In the genomic region with DNA sequence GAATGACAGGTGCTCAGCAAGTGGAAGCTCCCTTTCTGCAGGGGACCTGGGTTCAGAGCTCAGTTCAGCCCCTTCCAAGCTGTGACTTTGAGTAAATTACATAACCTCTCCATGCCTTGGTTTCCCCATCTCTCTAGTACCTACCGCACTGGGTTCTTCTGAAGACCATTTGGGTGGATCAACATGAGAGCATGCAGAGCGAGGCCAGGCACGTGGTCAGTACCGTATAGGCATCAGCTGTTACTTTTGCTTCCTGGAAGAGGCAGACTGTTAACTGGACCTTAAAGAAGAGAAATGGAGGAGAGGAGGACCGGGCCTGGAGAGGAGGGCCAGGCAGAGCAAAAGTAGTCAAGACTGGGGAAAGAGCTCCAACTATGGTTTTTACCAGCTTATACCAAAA, we compare ENCODE assay signal across 33 cellular contexts. TPM values are rescaled to one million over a fixed set of nuclear protein-coding genes. Genes with fewer than 3 reads are reported as not detected.
"Had no signal": no experiment of that assay in that cellular context is flagged by ENCODE, and none has a peak within 500 bp of the region (broad histone marks: within the 10 kb centered on the region; RNA-seq: fewer than 3 reads in every experiment).

No MANE protein-coding gene starts in this region.

- DNase-seq: activated CD4-positive, alpha-beta T cell treated with anti-CD3 and anti-CD28 coated beads for 36 hours; activated CD4-positive, alpha-beta T cell treated with anti-CD3 and anti-CD28 coated beads, Interleukin-2, amount 10 ng/mL, durations not matched to agents 7 days and 5 days; activated CD4-positive, alpha-beta T cell treated with anti-CD3 and anti-CD28 coated beads, Interleukin-2, amount 50 U/mL, for 48 hours; activated CD8-positive, alpha-beta T cell treated with anti-CD3 and anti-CD28 coated beads, Interleukin-2, amount 10 ng/mL, durations not matched to agents 7 days and 5 days; activated naive CD4-positive, alpha-beta T cell treated with anti-CD3 and anti-CD28 coated beads, Interleukin-2, amount 10 ng/mL, durations not matched to agents 7 days and 5 days; activated naive CD8-positive, alpha-beta T cell treated with anti-CD3 and anti-CD28 coated beads, Interleukin-2, amount 50 U/mL, for 24 hours; activated T-cell treated with anti-CD3 and anti-CD28 coated beads, Interleukin-2, amount 50 U/mL, for 24 hours; anterior cingulate cortex; brain microvascular endothelial cell; NCI-H1092 treated with DMSO at 0.1 percent for 48 hours; NCI-H1417; NCI-H146; NCI-H187; NCI-H2029 treated with DMSO at 0.1 percent for 48 hours; NCI-H2107; NCI-H2171; NCI-H510A; NCI-H526; NCI-H748 treated with DMSO at 0.1 percent for 48 hours; NK-92 treated with Interleukin-12 subunit alpha and Interleukin-12 subunit beta, amount 100 ng/mL, for 24 hours; PC-9; SHP77; SJCRH30; T1000; WERI-Rb-1 had no signal

- H3K27me3 ChIP-seq: brain microvascular endothelial cell, SJCRH30 had no signal

- H3K36me3 ChIP-seq: brain microvascular endothelial cell, SJCRH30, WERI-Rb-1 had no signal

- H3K27ac ChIP-seq: brain microvascular endothelial cell, PC-9, RWPE1, SJCRH30, SK-N-MC, WERI-Rb-1 had no signal

- H3K27ac Mint-ChIP-seq: activated CD4-positive, alpha-beta T cell treated with anti-CD3 and anti-CD28 coated beads for 36 hours; activated CD4-positive, alpha-beta T cell treated with anti-CD3 and anti-CD28 coated beads, Interleukin-2, amount 10 ng/mL, durations not matched to agents 7 days and 5 days; activated CD8-positive, alpha-beta T cell treated with anti-CD3 and anti-CD28 coated beads, Interleukin-2, amount 10 ng/mL, durations not matched to agents 7 days and 5 days; activated naive CD4-positive, alpha-beta T cell treated with anti-CD3 and anti-CD28 coated beads, Interleukin-2, amount 10 ng/mL, durations not matched to agents 7 days and 5 days; activated naive CD8-positive, alpha-beta T cell; activated naive CD8-positive, alpha-beta T cell treated with anti-CD3 and anti-CD28 coated beads, Interleukin-2, amount 50 U/mL, for 24 hours; activated T-helper 2 cell treated with anti-CD3 and anti-CD28 coated beads, Interferon-gamma antibody, Interleukin-2, Interleukin-4, amounts not matched to agents 10 μg/mL and 5 μg/mL and 100 μg/mL, durations not matched to agents 14 hours and 24 hours and 36 hours had no signal

- H3K4me3 Mint-ChIP-seq: activated CD4-positive, alpha-beta T cell treated with anti-CD3 and anti-CD28 coated beads for 36 hours; activated CD4-positive, alpha-beta T cell treated with anti-CD3 and anti-CD28 coated beads, Interleukin-2, amount 10 ng/mL, durations not matched to agents 7 days and 5 days; activated CD8-positive, alpha-beta T cell treated with anti-CD3 and anti-CD28 coated beads, Interleukin-2, amount 10 ng/mL, durations not matched to agents 7 days and 5 days; activated naive CD4-positive, alpha-beta T cell treated with anti-CD3 and anti-CD28 coated beads, Interleukin-2, amount 10 ng/mL, durations not matched to agents 7 days and 5 days; activated naive CD8-positive, alpha-beta T cell; activated naive CD8-positive, alpha-beta T cell treated with anti-CD3 and anti-CD28 coated beads, Interleukin-2, amount 50 U/mL, for 24 hours; activated T-cell treated with anti-CD3 and anti-CD28 coated beads, Interleukin-2, amount 50 U/mL, for 24 hours had no signal

- H3K4me3 ChIP-seq: PC-9, SJCRH30, SK-N-MC had no signal

- H3K27me3 Mint-ChIP-seq: activated CD4-positive, alpha-beta T cell treated with anti-CD3 and anti-CD28 coated beads for 36 hours; activated CD4-positive, alpha-beta T cell treated with anti-CD3 and anti-CD28 coated beads, Interleukin-2, amount 10 ng/mL, durations not matched to agents 7 days and 5 days; activated naive CD8-positive, alpha-beta T cell; activated T-cell treated with anti-CD3 and anti-CD28 coated beads, Interleukin-2, amount 50 U/mL, for 24 hours had no signal

- H3K9me3 Mint-ChIP-seq: activated CD4-positive, alpha-beta T cell treated with anti-CD3 and anti-CD28 coated beads, Interleukin-2, amount 10 ng/mL, durations not matched to agents 7 days and 5 days; activated naive CD4-positive, alpha-beta T cell treated with anti-CD3 and anti-CD28 coated beads, Interleukin-2, amount 10 ng/mL, durations not matched to agents 7 days and 5 days; activated naive CD8-positive, alpha-beta T cell treated with anti-CD3 and anti-CD28 coated beads, Interleukin-2, amount 50 U/mL, for 24 hours; activated T-cell treated with anti-CD3 and anti-CD28 coated beads, Interleukin-2, amount 50 U/mL, for 24 hours; activated T-helper 2 cell treated with anti-CD3 and anti-CD28 coated beads, Interferon-gamma antibody, Interleukin-2, Interleukin-4, amounts not matched to agents 10 μg/mL and 5 μg/mL and 100 μg/mL, durations not matched to agents 14 hours and 24 hours and 36 hours had no signal

- H3K4me1 Mint-ChIP-seq: activated CD4-positive, alpha-beta T cell treated with anti-CD3 and anti-CD28 coated beads for 36 hours; activated CD4-positive, alpha-beta T cell treated with anti-CD3 and anti-CD28 coated beads, Interleukin-2, amount 10 ng/mL, durations not matched to agents 7 days and 5 days; activated naive CD8-positive, alpha-beta T cell treated with anti-CD3 and anti-CD28 coated beads, Interleukin-2, amount 50 U/mL, for 24 hours had no signal

- H3K36me3 Mint-ChIP-seq: activated naive CD4-positive, alpha-beta T cell treated with anti-CD3 and anti-CD28 coated beads, Interleukin-2, amount 10 ng/mL, durations not matched to agents 7 days and 5 days; activated naive CD8-positive, alpha-beta T cell had no signal

- H3K9me3 ChIP-seq: SJCRH30 had no signal

- ATAC-seq: activated CD4-positive, alpha-beta T cell treated with anti-CD3 and anti-CD28 coated beads for 36 hours; activated CD8-positive, alpha-beta T cell treated with anti-CD3 and anti-CD28 coated beads, Interleukin-2, amount 10 ng/mL, durations not matched to agents 7 days and 5 days; activated naive CD8-positive, alpha-beta T cell treated with anti-CD3 and anti-CD28 coated beads, Interleukin-2, amount 50 U/mL, for 24 hours had no signal

RNA-seq across cellular contexts. Expression of a gene that starts 27.9 kb away (rescaled TPM):
- total RNA-seq: activated CD4-positive, alpha-beta T cell treated with anti-CD3 and anti-CD28 coated beads for 36 hours; activated CD4-positive, alpha-beta T cell treated with anti-CD3 and anti-CD28 coated beads, Interleukin-2, amount 10 ng/mL, durations not matched to agents 7 days and 5 days; activated CD8-positive, alpha-beta T cell treated with anti-CD3 and anti-CD28 coated beads, Interleukin-2, amount 10 ng/mL, durations not matched to agents 7 days and 5 days; activated T-helper 2 cell treated with anti-CD3 and anti-CD28 coated beads, Interferon-gamma antibody, Interleukin-2, Interleukin-4, amounts not matched to agents 10 μg/mL and 5 μg/mL and 100 μg/mL, durations not matched to agents 14 hours and 24 hours and 36 hours; OCI-LY7; PC-9; T-helper 1 cell treated with Interleukin-12 subunit alpha and Interleukin-12 subunit beta and Interleukin-4 antibody, amounts not matched to agents 30 ng/mL and 1 ng/mL, for 36 hours; T-helper 2 cell treated with Interferon-gamma antibody and Interleukin-4, amounts not matched to agents 100 ng/mL and 5 ng/mL, for 36 hours had no signal

RNA-seq across cellular contexts. Expression of a gene that starts 52.9 kb away (rescaled TPM):
- total RNA-seq: activated CD4-positive, alpha-beta T cell treated with anti-CD3 and anti-CD28 coated beads for 36 hours; activated CD4-positive, alpha-beta T cell treated with anti-CD3 and anti-CD28 coated beads, Interleukin-2, amount 10 ng/mL, durations not matched to agents 7 days and 5 days; activated CD8-positive, alpha-beta T cell treated with anti-CD3 and anti-CD28 coated beads, Interleukin-2, amount 10 ng/mL, durations not matched to agents 7 days and 5 days; activated T-helper 2 cell treated with anti-CD3 and anti-CD28 coated beads, Interferon-gamma antibody, Interleukin-2, Interleukin-4, amounts not matched to agents 10 μg/mL and 5 μg/mL and 100 μg/mL, durations not matched to agents 14 hours and 24 hours and 36 hours; PC-9; T-helper 1 cell treated with Interleukin-12 subunit alpha and Interleukin-12 subunit beta and Interleukin-4 antibody, amounts not matched to agents 30 ng/mL and 1 ng/mL, for 36 hours; T-helper 2 cell treated with Interferon-gamma antibody and Interleukin-4, amounts not matched to agents 100 ng/mL and 5 ng/mL, for 36 hours had no signal

RNA-seq across cellular contexts. Expression of a gene that starts 53.0 kb away (rescaled TPM):
- total RNA-seq: activated CD4-positive, alpha-beta T cell treated with anti-CD3 and anti-CD28 coated beads for 36 hours; activated CD4-positive, alpha-beta T cell treated with anti-CD3 and anti-CD28 coated beads, Interleukin-2, amount 10 ng/mL, durations not matched to agents 7 days and 5 days; activated CD8-positive, alpha-beta T cell treated with anti-CD3 and anti-CD28 coated beads, Interleukin-2, amount 10 ng/mL, durations not matched to agents 7 days and 5 days; activated T-helper 2 cell treated with anti-CD3 and anti-CD28 coated beads, Interferon-gamma antibody, Interleukin-2, Interleukin-4, amounts not matched to agents 10 μg/mL and 5 μg/mL and 100 μg/mL, durations not matched to agents 14 hours and 24 hours and 36 hours; M059J; OCI-LY7; SJCRH30; T-helper 1 cell treated with Interleukin-12 subunit alpha and Interleukin-12 subunit beta and Interleukin-4 antibody, amounts not matched to agents 30 ng/mL and 1 ng/mL, for 36 hours; T-helper 2 cell treated with Interferon-gamma antibody and Interleukin-4, amounts not matched to agents 100 ng/mL and 5 ng/mL, for 36 hours had no signal
